Comparison of ENCODE assay signal across 8 cellular contexts in the genomic region with DNA sequence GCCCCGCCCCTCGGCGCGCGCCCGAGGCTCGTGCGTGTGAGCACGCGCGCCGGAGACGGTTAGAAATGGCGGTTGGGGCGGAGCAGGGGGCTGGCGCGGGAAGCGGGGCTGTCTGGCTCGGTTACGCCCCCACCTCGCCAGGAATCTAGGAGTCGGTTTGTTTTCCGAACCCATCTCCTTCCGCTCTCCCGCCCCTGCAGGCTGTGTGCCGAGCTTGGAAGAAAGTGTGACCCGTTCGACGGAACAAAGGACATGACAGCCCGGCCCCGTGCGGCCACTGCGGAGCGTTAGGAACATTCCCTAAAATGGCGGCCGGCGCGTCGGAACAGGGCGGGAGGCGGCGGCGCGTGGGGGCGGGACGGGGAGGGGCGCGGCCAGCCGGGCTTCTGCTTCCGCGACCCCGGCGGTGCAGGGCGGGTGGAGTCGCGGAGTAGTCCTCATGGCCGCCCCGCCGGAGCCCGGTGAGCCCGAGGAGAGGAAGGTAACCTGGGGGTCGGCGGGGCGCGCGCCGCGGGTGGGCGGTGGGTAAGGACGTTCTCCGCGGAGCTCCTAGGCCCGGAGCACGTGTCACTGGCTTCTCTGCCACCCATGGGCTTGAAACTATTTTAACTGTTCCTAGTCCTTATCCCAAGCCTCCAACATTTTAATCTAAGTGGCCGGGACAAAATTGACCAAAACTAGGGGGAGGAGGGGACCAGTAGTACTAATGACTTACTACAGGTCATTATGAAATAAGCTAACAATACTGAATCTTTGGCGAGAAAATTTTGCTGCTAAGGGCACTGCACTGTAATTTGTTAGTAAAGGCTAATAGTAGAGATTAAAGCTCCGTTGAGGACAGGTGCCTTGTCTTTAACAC. TPM values are rescaled to one million over a fixed set of nuclear protein-coding genes. Genes with fewer than 3 reads are reported as not detected.
DNase-seq lines count a peak whose midpoint lies in the region; TF ChIP-seq lines count a peak whose summit lies in the region.

TSS of gene COX20 (plus strand) at position 383 of the 859 bp plus-strand sequence. CDS start at position 440, 57 bp downstream.

- H2AK5ac ChIP-seq in H9 (ENCODE audit: insufficient read length, low read length), result peak within 1 kb of the TSS; percentile 58

- no peak within 1 kb of the TSS for H2AFZ ChIP-seq in H9 (ENCODE audit: low read length)
- peak within 1 kb of the TSS; percentile 76 for H2AFZ ChIP-seq in SK-N-SH (ENCODE audit: low read depth)

- POLR2A ChIA-PET in SK-N-SH (lab: Yijun Ruan, JAX), result interaction anchor here (0.6 to 3.7 kb wide), 9 partner anchors 23 to 374 kb away, joined by 3 to 33 read pairs (median 4); partner anchors contain the start of genes CATSPERE, DESI2 and HNRNPU

- no CpG with 5 or more reads among the region's 77 CpGs for WGBS in H9 (ENCODE audit: extremely low coverage, insufficient read length, low lambda C conversion rate)
- 2% methylated on average over 32 of the region's 77 CpGs for WGBS in SK-N-SH (ENCODE audit: low lambda C conversion rate)
- 0 to 1% (median 0%) methylated on average over 55 to 77 of the region's 77 CpGs for WGBS in ovary, 3 donors
- 0% methylated on average over 41 to 52 of the region's 77 CpGs for WGBS in thyroid gland, 2 donors

- H3K27me3 ChIP-seq in H9 (ENCODE audit: insufficient read depth, low read length) (no peaks in the 10 kb centered on the region), MG63 (no peaks in the 10 kb centered on the region), SK-N-SH (ENCODE audit: insufficient read depth) (no peaks in the 10 kb centered on the region), ovary (no peaks in the 10 kb centered on the region), thyroid gland (no peaks in the 10 kb centered on the region)

- H3T11ph ChIP-seq in H9 (ENCODE audit: low read length), result peak within 1 kb of the TSS; percentile 84

- CTCF ChIA-PET in SK-N-SH (lab: Yijun Ruan, JAX), result interaction anchor here (0.7 to 3.3 kb wide), 10 partner anchors 11 to 211 kb away, joined by 3 to 14 read pairs (median 4); partner anchors contain the start of gene HNRNPU

- H2BK15ac ChIP-seq in H9 (ENCODE audit: low read depth, low read length), result no peak within 1 kb of the TSS

- H4K20me1 ChIP-seq in H9 (ENCODE audit: control insufficient read depth, insufficient read depth, insufficient read length) (no peaks in the 10 kb centered on the region), SK-N-SH (ENCODE audit: insufficient read depth) (peaks cover 3% of the 10 kb centered on the region; the same call in 1 of the 2 replicates)

- TF ChIP-seq RAD21 in SK-N-SH (IDR thresholded peaks at IDR 0.05; ENCODE audit: low read length), result no peak

- H2BK12ac ChIP-seq in H9 (ENCODE audit: insufficient read length, low read depth, low read length), result peak within 1 kb of the TSS; percentile 3

- TF ChIP-seq EP300 in SK-N-SH (IDR thresholded peaks at IDR 0.05; ENCODE audit: borderline replicate concordance in 1 of 2, low read depth in 1 of 2, low read length in 1 of 2) (peak; percentile 20 to 38; a peak in 1 of 4 replicates), ovary (IDR thresholded peaks at IDR 0.05) (peak; percentile 39)

- H3K4me3 ChIP-seq in MG63 (peak within 1 kb of the TSS; percentile 62), SK-N-SH (ENCODE audit: low read depth in 2 of 2, low read length in 1 of 2) (peak within 1 kb of the TSS; percentile 71 to 83), ovary (peak within 1 kb of the TSS; percentile 91), thyroid gland (replicated peaks in 1 of 3) (peak within 1 kb of the TSS; percentile 55 to 79 (median 60))

- peak within 1 kb of the TSS; percentile 100 for H4K5ac ChIP-seq in H9 (ENCODE audit: insufficient read length, low read depth, low read length)

- H3K4me2 ChIP-seq in H9 (ENCODE audit: insufficient read depth, insufficient read length, low read length), result peak within 1 kb of the TSS; percentile 72
- H3K4me2 ChIP-seq in SK-N-SH, result peak within 1 kb of the TSS; percentile 81

- DNase-seq in GM03348 (ENCODE audit: low spot score), result peak; percentile 95
- peak; percentile 92 for DNase-seq in H9
- peak; percentile 97 for DNase-seq in MG63
- DNase-seq in SK-N-SH, result peak; percentile 88
- peak in 41 of 42 donors; percentile 68 to 95 (median 89) for DNase-seq in head of caudate nucleus
- DNase-seq in ovary, result peak; percentile 89 to 95 (median 93)
- peak; percentile 90 to 91 for DNase-seq in thyroid gland

- H3K14ac ChIP-seq in H9 (ENCODE audit: insufficient read depth, low read length), result peak within 1 kb of the TSS; percentile 100

- H3K4ac ChIP-seq in H9 (ENCODE audit: low read depth, low read length), result peak within 1 kb of the TSS; percentile 51; the same call in 1 of the 2 replicates

- H3K9me3 ChIP-seq in H9 (ENCODE audit: control insufficient read depth, low read depth, low read length), result no peaks in the 10 kb centered on the region
- H3K9me3 ChIP-seq in MG63, result no peaks in the 10 kb centered on the region
- no peaks in the 10 kb centered on the region for H3K9me3 ChIP-seq in SK-N-SH
- no peaks in the 10 kb centered on the region for H3K9me3 ChIP-seq in ovary
- H3K9me3 ChIP-seq in thyroid gland, result no peaks in the 10 kb centered on the region

- H4K8ac ChIP-seq in H9 (replicated peaks; ENCODE audit: insufficient read length, low read depth, low read length), result peak within 1 kb of the TSS; percentile 96

- H3K79me2 ChIP-seq in H9 (ENCODE audit: insufficient read depth, low read length) (no peaks in the 10 kb centered on the region; the same call in 1 of the 2 replicates), SK-N-SH (ENCODE audit: insufficient read depth) (peaks cover 49% of the 10 kb centered on the region)

- peaks cover 0 to 22% (median 2%) of the 10 kb centered on the region in 3 experiments; a peak in 3 of 7 replicates for H3K36me3 Mint-ChIP-seq in H9 (ENCODE audit: insufficient read depth in 1 of 3, low read depth in 3 of 3)
- peaks cover 21% of the 10 kb centered on the region for H3K36me3 Mint-ChIP-seq in activated naive CD8-positive, alpha-beta T cell

- peak within 1 kb of the TSS; percentile 100 for H3K18ac ChIP-seq in H9 (ENCODE audit: insufficient read length, low read depth, low read length)

- no peaks in the 10 kb centered on the region for H3K9me2 ChIP-seq in SK-N-SH

- H3K9me3 Mint-ChIP-seq in H9, result no peaks in the 10 kb centered on the region
- H3K9me3 Mint-ChIP-seq in activated naive CD8-positive, alpha-beta T cell (ENCODE audit: low read depth), result peaks cover 7% of the 10 kb centered on the region

- peak within 1 kb of the TSS; percentile 95 for H2BK5ac ChIP-seq in H9 (ENCODE audit: insufficient read length, low read length)

- H2BK120ac ChIP-seq in H9 (ENCODE audit: low read depth, low read length, poor library complexity, severe bottlenecking), result peak within 1 kb of the TSS; percentile 92

- H3K36me3 ChIP-seq in MG63 (peaks cover 39% of the 10 kb centered on the region), SK-N-SH (replicated peaks in 1 of 2; ENCODE audit: control insufficient read depth in 1 of 2, insufficient read depth in 2 of 2, low read length in 1 of 2) (peaks cover 25 to 30% of the 10 kb centered on the region in 2 experiments), ovary (no peaks in the 10 kb centered on the region), thyroid gland (no peaks in the 10 kb centered on the region)

- TF ChIP-seq POLR2A in ovary (IDR thresholded peaks at IDR 0.05) (peak; percentile 57), thyroid gland (IDR thresholded peaks at IDR 0.05) (peak; percentile 42 to 70)

- H3K56ac ChIP-seq in H9 (ENCODE audit: insufficient read length, low read depth, low read length), result peak within 1 kb of the TSS; percentile 94

- H3K27ac Mint-ChIP-seq in H9, result peak within 1 kb of the TSS; percentile 100
- H3K27ac Mint-ChIP-seq in activated naive CD8-positive, alpha-beta T cell, result peak within 1 kb of the TSS; percentile 99

- H2BK20ac ChIP-seq in H9 (ENCODE audit: low read depth, low read length, poor library complexity, severe bottlenecking), result no peak within 1 kb of the TSS

- peaks cover 50% of the 10 kb centered on the region for H3F3A ChIP-seq in SK-N-SH (replicated peaks; ENCODE audit: insufficient read depth)

- H3K4me1 Mint-ChIP-seq in H9, result peaks cover 30 to 39% of the 10 kb centered on the region in 2 experiments
- H3K4me1 Mint-ChIP-seq in activated naive CD8-positive, alpha-beta T cell (ENCODE audit: low read depth), result peaks cover 49% of the 10 kb centered on the region

- peaks cover 10% of the 10 kb centered on the region for H3K23me2 ChIP-seq in H9 (ENCODE audit: insufficient read length, low read depth, low read length, poor library complexity, severe bottlenecking)

- peak within 1 kb of the TSS; percentile 88 to 96 for H3K4me3 Mint-ChIP-seq in H9
- peak within 1 kb of the TSS; percentile 96 for H3K4me3 Mint-ChIP-seq in activated naive CD8-positive, alpha-beta T cell

- H3K4me1 ChIP-seq in H9 (ENCODE audit: insufficient read depth, low read length) (peaks cover 7% of the 10 kb centered on the region; the same call in 1 of the 2 replicates), SK-N-SH (ENCODE audit: control insufficient read depth in 1 of 2, insufficient read depth in 2 of 2, low read depth in 1 of 2, low read length in 1 of 2) (peaks cover 13 to 15% of the 10 kb centered on the region in 2 experiments; a peak in 3 of 4 replicates), ovary (ENCODE audit: insufficient read depth) (peaks cover 4% of the 10 kb centered on the region), thyroid gland (peaks cover 17 to 25% of the 10 kb centered on the region in 2 donors)

- no peaks in the 10 kb centered on the region for H3K27me3 Mint-ChIP-seq in H9 (ENCODE audit: low read depth)
- no peaks in the 10 kb centered on the region for H3K27me3 Mint-ChIP-seq in activated naive CD8-positive, alpha-beta T cell

- H3K9ac ChIP-seq in H9 (ENCODE audit: extremely low read depth, insufficient read length, low read length) (peak within 1 kb of the TSS; percentile 99), SK-N-SH (peak within 1 kb of the TSS; percentile 88)

- H3K79me1 ChIP-seq in H9 (ENCODE audit: insufficient read depth, low read depth, low read length, poor library complexity, severe bottlenecking), result no peaks in the 10 kb centered on the region

- intact Hi-C loops in head of caudate nucleus (cut with DNase I) (loop anchor here (1.0 to 10.0 kb wide), 4 partner anchors 29 to 209 kb away; partner anchors contain the start of genes DESI2 and HNRNPU), ovary (cut with DNase I) (loop anchor here in 3 of 4 donors (1.0 to 10.0 kb wide), 4 partner anchors 28 to 1729 kb away; partner anchors contain the start of genes CNST (in 1 of the 3), HNRNPU (in 1 of the 3) and TFB2M (in 1 of the 3)), thyroid gland (cut with DNase I) (loop anchor here (10.0 kb wide), 1 partner anchor 209 kb away; no protein-coding TSS in a partner anchor)

- H3K23ac ChIP-seq in H9 (ENCODE audit: insufficient read length, low read depth, low read length), result peak within 1 kb of the TSS; percentile 52

- TF ChIP-seq CTCF in H9 (conservative IDR thresholded peaks at IDR 0.05), result no peak
- TF ChIP-seq CTCF in SK-N-SH (IDR thresholded peaks at IDR 0.05), result no peak
- TF ChIP-seq CTCF in ovary (IDR thresholded peaks at IDR 0.05), result peak in 1 of 3 donors; percentile 6
- no peak for TF ChIP-seq CTCF in thyroid gland (IDR thresholded peaks at IDR 0.05)

- H3K27ac ChIP-seq in H9 (ENCODE audit: insufficient read length, low read depth, low read length) (peak within 1 kb of the TSS; percentile 99), SK-N-SH (ENCODE audit: low read depth in 2 of 2, low read length in 1 of 2) (peak within 1 kb of the TSS; percentile 97 to 99), ovary (peak within 1 kb of the TSS; percentile 97 to 98), thyroid gland (peak within 1 kb of the TSS; percentile 99)

- peak within 1 kb of the TSS; percentile 28 for H4K91ac ChIP-seq in H9 (ENCODE audit: insufficient read length, low read depth, low read length)

RNA-seq across cellular contexts. Expression of gene COX20, which starts in this region (rescaled TPM):
- total RNA-seq in H9 (2021) (38.0 and 39.2 TPM in 2 replicates), ovary (10 to 100 TPM; 25.2 to 40.0 (median 35.8) TPM), thyroid gland (10 to 100 TPM; 68.8 to 83.6 (median 73.5) TPM)
- total RNA-seq in MG63 (2014; rRNA removed; shearing (Covaris generic); ENCODE audit: low replicate concordance), result 33.0 and 47.3 TPM in 2 replicates
- polyA plus RNA-seq in SK-N-SH (2012; rRNA removed) (24.8 and 29.0 TPM in 2 replicates), ovary (100 to 1,000 TPM in 1 of 2 donors, 10 to 100 TPM in 1; 37.7 to 107 TPM)
- 36.2 and 56.6 TPM in 2 replicates for polyA plus RNA-seq in SK-N-SH (2012; cell fraction: cytosol; rRNA removed)
- polyA plus RNA-seq in SK-N-SH (2012; cell fraction: nucleus; rRNA removed), result 14.9 and 27.5 TPM in 2 replicates

Comparison
In these comparisons a context has a peak if more than half of its experiments do, and no peak if none do; other contexts are left out.
1. Peak in every context shown above with its lines: DNase-seq, H3K4me3 ChIP-seq and H3K27ac ChIP-seq.